ENCODE assay signal across 1 cellular context in genomic region chrX:154477891-154478477, GRCh38.
A peak's percentile ranks its signal among the peaks of the same experiment; 100 is the strongest.
TF ChIP-seq lines count a peak whose summit lies in the region.

No MANE protein-coding gene starts in this region.

TF ChIP-seq in K562, 482 proteins besides CTCF, POLR2A, EP300 and RAD21:
- TF ChIP-seq NCOA2 (IDR thresholded peaks at IDR 0.05; ENCODE audit: partially characterized antibody in 2 of 2) (no peak), SMARCB1 (IDR thresholded peaks at IDR 0.05; ENCODE audit: insufficient read length, low read depth) (no peak), HDAC6 (IDR thresholded peaks at IDR 0.05; ENCODE audit: low read depth, low read length) (no peak), FOXM1 (IDR thresholded peaks at IDR 0.05; ENCODE audit: low read depth) (no peak), FOXM1 (CRISPR knock-in tag; IDR thresholded peaks at IDR 0.05; ENCODE audit: low read depth) (0 out of 2 replicates have a peak, but pooled peaks have one; percentile 6), RBBP5 (IDR thresholded peaks at IDR 0.05; ENCODE audit: borderline replicate concordance, insufficient read depth, low read length, poor library complexity, severe bottlenecking) (peak; percentile 31), BRD9 (IDR thresholded peaks at IDR 0.05; ENCODE audit: low read depth, partially characterized antibody) (no peak), NFATC3 (IDR thresholded peaks at IDR 0.05) (no peak), POLR2H (tag; IDR thresholded peaks at IDR 0.05; ENCODE audit: low read depth) (no peak), TEAD2 (tag; IDR thresholded peaks at IDR 0.05) (no peak), KDM5B (IDR thresholded peaks at IDR 0.05; ENCODE audit: insufficient replicate concordance, low read depth, low read length) (peak; percentile 39), ZNF79 (CRISPR knock-in tag; IDR thresholded peaks at IDR 0.05; ENCODE audit: low read depth) (no peak), HINFP (tag; conservative IDR thresholded peaks at IDR 0.05; ENCODE audit: low read depth) (no peak), REST (CRISPR knock-in tag; IDR thresholded peaks at IDR 0.05; ENCODE audit: low read depth) (no peak), SIRT6 (IDR thresholded peaks at IDR 0.05; ENCODE audit: low read depth, low read length) (peak; percentile 53), SNIP1 (IDR thresholded peaks at IDR 0.05; ENCODE audit: low read depth) (no peak), ZNF778 (CRISPR knock-in tag; IDR thresholded peaks at IDR 0.05) (no peak), LCOR (CRISPR knock-in tag; IDR thresholded peaks at IDR 0.05) (no peak), THAP7 (CRISPR knock-in tag; IDR thresholded peaks at IDR 0.05) (no peak), MIER1 (IDR thresholded peaks at IDR 0.05; ENCODE audit: low read depth) (no peak), GTF2E2 (tag; IDR thresholded peaks at IDR 0.05) (no peak), XRCC5 (IDR thresholded peaks at IDR 0.05; ENCODE audit: low read depth, low read length) (no peak), ARHGAP35 (IDR thresholded peaks at IDR 0.05; ENCODE audit: partially characterized antibody) (no peak), MTA3 (IDR thresholded peaks at IDR 0.05; ENCODE audit: borderline replicate concordance) (no peak), MNT (conservative IDR thresholded peaks at IDR 0.05) (no peak)
